ENCODE assay signal across 24 cellular contexts in the genomic region with DNA sequence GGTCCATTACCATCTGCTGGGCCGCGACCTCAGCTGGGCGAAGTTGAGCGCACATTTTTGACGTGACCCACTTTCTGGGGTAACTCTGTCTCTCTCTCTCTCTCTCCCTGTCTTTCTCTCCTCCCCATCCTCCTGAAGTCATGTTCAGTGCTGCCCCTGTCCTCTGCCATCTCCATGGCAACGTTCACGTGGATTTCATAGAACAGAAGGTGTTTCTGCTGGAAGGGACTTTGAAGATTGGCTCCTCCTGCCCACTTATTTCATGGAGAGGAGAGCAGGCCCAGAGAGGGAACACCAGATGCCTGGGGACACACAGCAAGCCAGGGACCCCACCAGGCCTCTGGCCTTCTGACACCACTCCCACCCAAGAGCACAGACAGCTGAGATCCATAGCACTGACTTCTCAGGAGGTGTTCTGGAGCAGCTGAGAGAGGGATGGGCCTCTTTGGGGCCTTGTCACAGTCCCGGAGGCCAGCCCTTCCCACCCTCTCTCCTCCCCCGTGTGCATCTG. TPM values are rescaled to one million over a fixed set of nuclear protein-coding genes. Genes with fewer than 3 reads are reported as not detected.
"Had no signal": no experiment of that assay in that cellular context is flagged by ENCODE, and none has a peak within 500 bp of the region (broad histone marks: within the 10 kb centered on the region; RNA-seq: fewer than 3 reads in every experiment).

No MANE protein-coding gene starts in this region.

- H3K36me3 ChIP-seq: esophagus muscularis mucosa, gastroesophageal sphincter, heart right ventricle, left ventricle myocardium inferior, suprapubic skin, transverse colon, vagina had no signal

- H3K27ac Mint-ChIP-seq: activated CD4-positive, alpha-beta memory T cell treated with anti-CD3 and anti-CD28 coated beads, Interleukin-2, amount 10 ng/mL, durations not matched to agents 7 days and 5 days; activated CD4-positive, alpha-beta T cell treated with anti-CD3 and anti-CD28 coated beads for 36 hours; activated CD8-positive, alpha-beta memory T cell treated with anti-CD3 and anti-CD28 coated beads, Interleukin-2, amount 10 ng/mL, durations not matched to agents 7 days and 5 days; activated T-helper 2 cell treated with anti-CD3 and anti-CD28 coated beads, Interferon-gamma antibody, Interleukin-2, Interleukin-4, amounts not matched to agents 10 μg/mL and 5 μg/mL and 100 μg/mL, durations not matched to agents 14 hours and 24 hours and 36 hours; nephron progenitor cell; progenitor cell of endocrine pancreas had no signal

- H3K9me3 Mint-ChIP-seq: activated CD4-positive, alpha-beta memory T cell treated with anti-CD3 and anti-CD28 coated beads, Interleukin-2, amount 10 ng/mL, durations not matched to agents 7 days and 5 days; activated T-helper 2 cell treated with anti-CD3 and anti-CD28 coated beads, Interferon-gamma antibody, Interleukin-2, Interleukin-4, amounts not matched to agents 10 μg/mL and 5 μg/mL and 100 μg/mL, durations not matched to agents 14 hours and 24 hours and 36 hours; nephron progenitor cell had no signal

- H3K27me3 Mint-ChIP-seq: activated CD4-positive, alpha-beta T cell treated with anti-CD3 and anti-CD28 coated beads for 36 hours; activated CD8-positive, alpha-beta memory T cell treated with anti-CD3 and anti-CD28 coated beads, Interleukin-2, amount 10 ng/mL, durations not matched to agents 7 days and 5 days had no signal

- H3K27me3 ChIP-seq: esophagus muscularis mucosa, gastroesophageal sphincter, heart right ventricle, suprapubic skin, transverse colon, vagina had no signal

- H3K27ac ChIP-seq: esophagus muscularis mucosa, gastroesophageal sphincter, heart right ventricle, left ventricle myocardium inferior, suprapubic skin, transverse colon, vagina had no signal

- H3K4me3 ChIP-seq: esophagus muscularis mucosa, gastroesophageal sphincter, heart right ventricle, left ventricle myocardium inferior, suprapubic skin, transverse colon, vagina had no signal

- ATAC-seq: activated CD4-positive, alpha-beta T cell treated with anti-CD3 and anti-CD28 coated beads for 36 hours; activated CD8-positive, alpha-beta memory T cell treated with anti-CD3 and anti-CD28 coated beads, Interleukin-2, amount 10 ng/mL, durations not matched to agents 7 days and 5 days; gastroesophageal sphincter; heart right ventricle; stimulated activated naive CD8-positive, alpha-beta T cell treated with anti-CD3 and anti-CD28 coated beads, Interleukin-15, Interleukin-2, amounts not matched to agents 100 U/mL and 50 U/mL, for 24 hours had no signal

- DNase-seq: activated CD4-positive, alpha-beta memory T cell treated with anti-CD3 and anti-CD28 coated beads, Interleukin-2, amount 10 ng/mL, durations not matched to agents 7 days and 5 days; activated CD4-positive, alpha-beta T cell treated with anti-CD3 and anti-CD28 coated beads for 36 hours; activated CD8-positive, alpha-beta memory T cell treated with anti-CD3 and anti-CD28 coated beads, Interleukin-2, amount 10 ng/mL, durations not matched to agents 7 days and 5 days; activated naive CD4-positive, alpha-beta T cell treated with Interleukin-2 at 50 U/mL for 16 hours; activated T-cell treated with anti-CD3 and anti-CD28 coated beads, Interleukin-2, amount 50 U/mL, for 1 hour; aorta; cerebellar nuclear complex; effector CD4-positive, alpha-beta T cell; heart right ventricle; kidney glomerular epithelial cell; left ventricle myocardium inferior; mammary epithelial cell; nephron progenitor cell; stimulated activated CD4-positive, alpha-beta T cell treated with anti-CD3 and anti-CD28 coated beads, Interleukin-2, amount 100 ng/mL, for 24 hours; stimulated activated naive CD8-positive, alpha-beta T cell treated with anti-CD3 and anti-CD28 coated beads, Interleukin-15, Interleukin-2, amounts not matched to agents 100 U/mL and 50 U/mL, for 24 hours; transverse colon had no signal

- H3K4me3 Mint-ChIP-seq: activated CD4-positive, alpha-beta memory T cell treated with anti-CD3 and anti-CD28 coated beads, Interleukin-2, amount 10 ng/mL, durations not matched to agents 7 days and 5 days; activated CD4-positive, alpha-beta T cell treated with anti-CD3 and anti-CD28 coated beads for 36 hours; activated CD8-positive, alpha-beta memory T cell treated with anti-CD3 and anti-CD28 coated beads, Interleukin-2, amount 10 ng/mL, durations not matched to agents 7 days and 5 days; nephron progenitor cell had no signal

- H3K9me3 ChIP-seq: esophagus muscularis mucosa, gastroesophageal sphincter, heart right ventricle, left ventricle myocardium inferior, suprapubic skin, transverse colon, vagina had no signal

RNA-seq across cellular contexts. Expression of a gene that starts 46.0 kb away (rescaled TPM):
- total RNA-seq: activated CD4-positive, alpha-beta memory T cell treated with anti-CD3 and anti-CD28 coated beads, Interleukin-2, amount 10 ng/mL, durations not matched to agents 7 days and 5 days; activated CD4-positive, alpha-beta T cell treated with anti-CD3 and anti-CD28 coated beads for 36 hours; activated CD8-positive, alpha-beta memory T cell treated with anti-CD3 and anti-CD28 coated beads, Interleukin-2, amount 10 ng/mL, durations not matched to agents 7 days and 5 days; activated T-helper 2 cell treated with anti-CD3 and anti-CD28 coated beads, Interferon-gamma antibody, Interleukin-2, Interleukin-4, amounts not matched to agents 10 μg/mL and 5 μg/mL and 100 μg/mL, durations not matched to agents 14 hours and 24 hours and 36 hours; gastroesophageal sphincter; myocyte; suprapubic skin; T-helper 2 cell treated with Interferon-gamma antibody and Interleukin-4, amounts not matched to agents 100 ng/mL and 5 ng/mL, for 36 hours; transverse colon; vagina had no signal
- polyA plus RNA-seq: aorta, heart right ventricle, mammary epithelial cell had no signal
